ENCODE assay signal across 9 cellular contexts in the genomic region with DNA sequence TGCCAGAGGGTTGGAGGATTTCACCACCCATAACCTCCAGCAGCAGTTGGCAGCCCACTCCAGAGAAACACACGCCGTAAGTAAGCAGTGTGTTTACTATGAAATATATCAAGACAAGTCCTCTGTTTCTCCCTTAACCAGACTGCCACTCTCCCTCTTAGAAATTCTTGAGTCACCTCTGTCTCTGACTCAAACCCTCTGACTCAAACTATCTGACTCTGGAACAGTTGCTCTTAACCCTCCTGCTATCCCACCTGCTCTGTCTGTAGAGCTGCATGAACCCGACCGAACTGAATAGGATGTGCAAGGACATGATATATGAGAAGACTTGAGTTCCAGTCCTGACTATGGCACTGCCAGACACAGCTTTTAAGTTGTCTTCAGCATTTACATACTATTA. TPM values are rescaled to one million over a fixed set of nuclear protein-coding genes. Genes with fewer than 3 reads are reported as not detected.
DNase-seq lines count a peak whose midpoint lies in the region; ATAC-seq and TF ChIP-seq lines count a peak whose summit lies in the region.
"Had no signal": no experiment of that assay in that cellular context is flagged by ENCODE, and none has a peak within 500 bp of the region (broad histone marks: within the 10 kb centered on the region; RNA-seq: fewer than 3 reads in every experiment).

No MANE protein-coding gene starts in this region.

- in situ Hi-C loops in GM23248 (cut with MboI), result no loop called here

- no peak overlapping the region for H3K9ac ChIP-seq in GM23248

- no peaks in the 10 kb centered on the region for H3K27me3 Mint-ChIP-seq in WTC11 (ENCODE audit: low read depth)

- CTCF ChIA-PET in WTC11 (lab: Charles Lee), result interaction anchor here (0.6 to 2.5 kb wide), 3 partner anchors 21 to 73 kb away, joined by 3 to 33 read pairs (median 4); a partner anchor contains a TSS

- TF ChIP-seq POLR2A in suprapubic skin (IDR thresholded peaks at IDR 0.05), result no peak

- H3K27ac ChIP-seq in GM23248 (peak overlapping the region; percentile 32; the same call in 1 of the 2 replicates), suprapubic skin (no peak overlapping the region)

- no peaks in the 10 kb centered on the region for H4K20me1 ChIP-seq in GM23248 (ENCODE audit: insufficient read depth)

- peaks cover 14% of the 10 kb centered on the region for H3K4me1 ChIP-seq in GM23248 (ENCODE audit: insufficient read depth)
- peaks cover 22% of the 10 kb centered on the region for H3K4me1 ChIP-seq in suprapubic skin

- WGBS in GM23248 (ENCODE audit: low coverage in 1 of 2, low lambda C conversion rate in 2 of 2, missing lambda C conversion rate in 2 of 2), 2 experiments, result 28 to 31% methylated on average over 4 of the region's 4 CpGs
- 79% methylated on average over 4 of the region's 4 CpGs for WGBS in suprapubic skin

- POLR2A ChIA-PET in WTC11 (lab: Charles Lee), result interaction anchor here (1.2 to 1.4 kb wide), 2 partner anchors 14 to 18 kb away, joined by 3 to 5 read pairs; a partner anchor contains a TSS

- no peak overlapping the region for H2AFZ ChIP-seq in GM23248

- no peak for TF ChIP-seq EP300 in suprapubic skin (IDR thresholded peaks at IDR 0.05)

- DNase-seq in AG08396 (ENCODE audit: low spot score) (peak; percentile 69), GM23248 (peak; percentile 88), WTC11 (ENCODE audit: low spot score) (no peak), islet precursor cell (peak; percentile 68), NCI-H2081 (lab: John Stamatoyannopoulos, UW) (no peak), suprapubic skin (ENCODE audit: low spot score in 2 of 2) (no peak)
- DNase-seq in effector CD4-positive, alpha-beta T cell, result no peak
- no peak for DNase-seq in effector CD8-positive, alpha-beta T cell (lab: John Stamatoyannopoulos, UW)

- H3K4me1 Mint-ChIP-seq in WTC11, result peaks cover 17% of the 10 kb centered on the region

- TF ChIP-seq CTCF in WTC11 (IDR thresholded peaks at IDR 0.05) (no peak), suprapubic skin (IDR thresholded peaks at IDR 0.05) (no peak)

- H3K4me2 ChIP-seq in GM23248 (ENCODE audit: unreplicated experiment), result peak overlapping the region; percentile 36

- H3K36me3 ChIP-seq in GM23248 (ENCODE audit: low read depth), result peaks cover 14% of the 10 kb centered on the region; the same call in 1 of the 2 replicates
- H3K36me3 ChIP-seq in suprapubic skin, result peaks cover 3% of the 10 kb centered on the region

- peaks cover 36% of the 10 kb centered on the region for H3K79me2 ChIP-seq in GM23248 (ENCODE audit: insufficient read depth)

- H3K27me3 ChIP-seq in GM23248 (replicated peaks; ENCODE audit: insufficient read depth) (no peaks in the 10 kb centered on the region), suprapubic skin (no peaks in the 10 kb centered on the region)
- H3K27me3 ChIP-seq: esophagus muscularis mucosa had no signal

- H3K9me3 ChIP-seq in GM23248 (ENCODE audit: low read depth) (no peaks in the 10 kb centered on the region), suprapubic skin (no peaks in the 10 kb centered on the region)
- H3K9me3 ChIP-seq: esophagus muscularis mucosa had no signal

- H3K36me3 Mint-ChIP-seq in WTC11, result peaks cover 4% of the 10 kb centered on the region; the same call in 1 of the 2 replicates

- no peaks in the 10 kb centered on the region for H3K9me2 ChIP-seq in GM23248 (ENCODE audit: insufficient read depth)

- peaks cover 19% of the 10 kb centered on the region for H3F3A ChIP-seq in GM23248 (ENCODE audit: insufficient read depth)

- H3K27ac Mint-ChIP-seq in WTC11, result 0 out of 2 replicates have a peak overlapping the region, but pooled peaks have one; percentile 16

- peak overlapping the region; percentile 94 for H3K4me3 Mint-ChIP-seq in WTC11

- no peak for ATAC-seq in WTC11

- H3K9me3 Mint-ChIP-seq in WTC11, result no peaks in the 10 kb centered on the region

- no peak overlapping the region for H3K4me3 ChIP-seq in GM23248
- no peak overlapping the region for H3K4me3 ChIP-seq in suprapubic skin

TF ChIP-seq in WTC11, 78 proteins besides CTCF, POLR2A, EP300 and RAD21 (continues in another document):
- TF ChIP-seq TEAD4 (CRISPR knock-in tag; IDR thresholded peaks at IDR 0.05) (no peak), ESRRA (CRISPR knock-in tag; IDR thresholded peaks at IDR 0.05; ENCODE audit: borderline replicate concordance) (no peak), RORB (CRISPR knock-in tag; IDR thresholded peaks at IDR 0.05) (no peak), SMAD3 (CRISPR knock-in tag; IDR thresholded peaks at IDR 0.05; ENCODE audit: borderline replicate concordance) (no peak)
- TF ChIP-seq, protein P1, sequence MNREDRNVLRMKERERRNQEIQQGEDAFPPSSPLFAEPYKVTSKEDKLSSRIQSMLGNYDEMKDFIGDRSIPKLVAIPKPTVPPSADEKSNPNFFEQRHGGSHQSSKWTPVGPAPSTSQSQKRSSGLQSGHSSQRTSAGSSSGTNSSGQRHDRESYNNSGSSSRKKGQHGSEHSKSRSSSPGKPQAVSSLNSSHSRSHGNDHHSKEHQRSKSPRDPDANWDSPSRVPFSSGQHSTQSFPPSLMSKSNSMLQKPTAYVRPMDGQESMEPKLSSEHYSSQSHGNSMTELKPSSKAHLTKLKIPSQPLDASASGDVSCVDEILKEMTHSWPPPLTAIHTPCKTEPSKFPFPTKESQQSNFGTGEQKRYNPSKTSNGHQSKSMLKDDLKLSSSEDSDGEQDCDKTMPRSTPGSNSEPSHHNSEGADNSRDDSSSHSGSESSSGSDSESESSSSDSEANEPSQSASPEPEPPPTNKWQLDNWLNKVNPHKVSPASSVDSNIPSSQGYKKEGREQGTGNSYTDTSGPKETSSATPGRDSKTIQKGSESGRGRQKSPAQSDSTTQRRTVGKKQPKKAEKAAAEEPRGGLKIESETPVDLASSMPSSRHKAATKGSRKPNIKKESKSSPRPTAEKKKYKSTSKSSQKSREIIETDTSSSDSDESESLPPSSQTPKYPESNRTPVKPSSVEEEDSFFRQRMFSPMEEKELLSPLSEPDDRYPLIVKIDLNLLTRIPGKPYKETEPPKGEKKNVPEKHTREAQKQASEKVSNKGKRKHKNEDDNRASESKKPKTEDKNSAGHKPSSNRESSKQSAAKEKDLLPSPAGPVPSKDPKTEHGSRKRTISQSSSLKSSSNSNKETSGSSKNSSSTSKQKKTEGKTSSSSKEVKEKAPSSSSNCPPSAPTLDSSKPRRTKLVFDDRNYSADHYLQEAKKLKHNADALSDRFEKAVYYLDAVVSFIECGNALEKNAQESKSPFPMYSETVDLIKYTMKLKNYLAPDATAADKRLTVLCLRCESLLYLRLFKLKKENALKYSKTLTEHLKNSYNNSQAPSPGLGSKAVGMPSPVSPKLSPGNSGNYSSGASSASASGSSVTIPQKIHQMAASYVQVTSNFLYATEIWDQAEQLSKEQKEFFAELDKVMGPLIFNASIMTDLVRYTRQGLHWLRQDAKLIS (CRISPR knock-in tag; IDR thresholded peaks at IDR 0.05; ENCODE audit: borderline replicate concordance), result no peak
- TF ChIP-seq, protein P2, sequence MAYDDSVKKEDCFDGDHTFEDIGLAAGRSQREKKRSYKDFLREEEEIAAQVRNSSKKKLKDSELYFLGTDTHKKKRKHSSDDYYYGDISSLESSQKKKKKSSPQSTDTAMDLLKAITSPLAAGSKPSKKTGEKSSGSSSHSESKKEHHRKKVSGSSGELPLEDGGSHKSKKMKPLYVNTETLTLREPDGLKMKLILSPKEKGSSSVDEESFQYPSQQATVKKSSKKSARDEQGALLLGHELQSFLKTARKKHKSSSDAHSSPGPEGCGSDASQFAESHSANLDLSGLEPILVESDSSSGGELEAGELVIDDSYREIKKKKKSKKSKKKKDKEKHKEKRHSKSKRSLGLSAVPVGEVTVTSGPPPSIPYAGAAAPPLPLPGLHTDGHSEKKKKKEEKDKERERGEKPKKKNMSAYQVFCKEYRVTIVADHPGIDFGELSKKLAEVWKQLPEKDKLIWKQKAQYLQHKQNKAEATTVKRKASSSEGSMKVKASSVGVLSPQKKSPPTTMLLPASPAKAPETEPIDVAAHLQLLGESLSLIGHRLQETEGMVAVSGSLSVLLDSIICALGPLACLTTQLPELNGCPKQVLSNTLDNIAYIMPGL (CRISPR knock-in tag; IDR thresholded peaks at IDR 0.05), result no peak
- TF ChIP-seq, protein P3, sequence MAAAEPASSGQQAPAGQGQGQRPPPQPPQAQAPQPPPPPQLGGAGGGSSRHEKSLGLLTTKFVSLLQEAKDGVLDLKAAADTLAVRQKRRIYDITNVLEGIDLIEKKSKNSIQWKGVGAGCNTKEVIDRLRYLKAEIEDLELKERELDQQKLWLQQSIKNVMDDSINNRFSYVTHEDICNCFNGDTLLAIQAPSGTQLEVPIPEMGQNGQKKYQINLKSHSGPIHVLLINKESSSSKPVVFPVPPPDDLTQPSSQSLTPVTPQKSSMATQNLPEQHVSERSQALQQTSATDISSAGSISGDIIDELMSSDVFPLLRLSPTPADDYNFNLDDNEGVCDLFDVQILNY (CRISPR knock-in tag; IDR thresholded peaks at IDR 0.05), result no peak
- TF ChIP-seq, protein P4, sequence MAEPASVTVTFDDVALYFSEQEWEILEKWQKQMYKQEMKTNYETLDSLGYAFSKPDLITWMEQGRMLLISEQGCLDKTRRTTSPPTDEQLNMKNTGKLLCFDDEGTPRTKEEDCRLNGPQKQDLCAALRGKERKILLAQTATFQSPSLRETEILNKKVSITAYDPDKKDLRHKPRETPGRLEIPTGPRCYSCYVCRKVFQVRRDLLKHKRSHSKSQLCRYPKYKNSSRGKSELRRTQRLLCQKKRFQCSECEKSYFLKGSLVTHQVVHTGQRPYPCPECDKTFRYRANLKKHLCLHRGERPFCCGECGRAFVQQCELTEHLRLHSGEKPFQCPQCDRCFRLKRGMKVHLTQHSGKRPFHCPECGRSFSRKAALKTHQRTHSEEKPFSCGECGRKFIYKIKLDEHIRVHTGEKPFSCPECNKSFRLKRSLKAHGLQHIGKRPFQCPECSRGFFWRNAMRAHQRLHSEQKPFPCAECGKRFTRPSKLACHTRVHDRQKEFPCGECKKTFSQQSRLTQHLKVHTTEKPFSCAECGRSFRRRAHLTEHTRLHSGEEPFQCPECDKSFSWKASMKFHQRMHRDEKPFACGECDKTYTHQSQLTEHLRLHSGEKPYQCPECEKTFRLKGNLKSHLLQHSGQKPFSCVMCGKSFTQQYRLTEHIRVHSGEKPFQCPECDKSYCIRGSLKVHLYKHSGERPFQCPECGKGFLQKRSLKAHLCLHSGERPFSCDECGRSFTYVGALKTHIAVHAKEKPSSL (CRISPR knock-in tag; conservative IDR thresholded peaks at IDR 0.05), result no peak

RNA-seq across cellular contexts. Expression of a gene that starts 14.1 kb away (rescaled TPM):
- 24.4 and 34.3 TPM in 2 replicates for total RNA-seq in GM23248 (2014; rRNA removed; shearing (Covaris generic))
- polyA plus RNA-seq in GM23248 (2016; fragmentation: Nextera tagmentation; extraction: Ambion mirVana), result 9.8 and 10.0 TPM in 2 replicates
- total RNA-seq in WTC11 (2021) (26.8 to 29.4 TPM (median 27.3 TPM) in 3 replicates), suprapubic skin (10 to 100 TPM; 14.0 to 30.9 (median 17.9) TPM)

RNA-seq across cellular contexts. Expression of a gene that starts 57.1 kb away (rescaled TPM):
- total RNA-seq in GM23248 (2014; rRNA removed; shearing (Covaris generic)), result 37.9 and 62.3 TPM in 2 replicates
- polyA plus RNA-seq in GM23248 (2016; fragmentation: Nextera tagmentation; extraction: Ambion mirVana), result 63.4 and 72.3 TPM in 2 replicates
- 96.5 to 126 TPM (median 96.5 TPM) in 3 replicates for total RNA-seq in WTC11 (2021)
- total RNA-seq in suprapubic skin, result 10 to 100 TPM; 36.9 to 68.4 (median 43.6) TPM

Comparison
In these comparisons a context has a peak if more than half of its experiments do, and no peak if none do; other contexts are left out.
1. DNase-seq: peak in AG08396 (single experiment), GM23248 (single experiment) and islet precursor cell (single experiment); none in WTC11 (single experiment), effector CD4-positive, alpha-beta T cell (single experiment), NCI-H2081 (0 of 2), effector CD8-positive, alpha-beta T cell (single experiment) and suprapubic skin (0 of 2).